Comparison of ENCODE assay signal across 33 cellular contexts in the genomic region with DNA sequence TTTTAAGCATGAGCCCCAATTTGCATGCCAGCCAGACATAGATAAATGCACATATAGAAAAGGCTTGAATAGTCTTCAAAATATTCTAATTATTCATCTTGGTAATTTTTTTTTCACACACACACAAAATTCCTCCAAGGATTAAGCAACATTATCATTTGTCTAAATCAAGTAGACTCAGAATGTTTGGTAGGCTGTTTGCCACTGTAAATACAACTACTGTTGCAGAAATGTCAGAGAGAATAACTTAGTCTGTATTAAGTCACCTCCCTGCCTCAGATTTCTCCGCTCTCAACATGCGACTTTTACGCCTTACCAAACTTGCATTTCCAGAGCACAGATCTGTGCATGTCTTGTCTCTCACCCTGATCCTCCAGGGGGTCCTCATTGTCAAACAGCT.
DNase-seq lines count a peak whose midpoint lies in the region; ATAC-seq and TF ChIP-seq lines count a peak whose summit lies in the region.
"Had no signal": no experiment of that assay in that cellular context is flagged by ENCODE, and none has a peak within 500 bp of the region (broad histone marks: within the 10 kb centered on the region; RNA-seq: fewer than 3 reads in every experiment).

No MANE protein-coding gene starts in this region.

- H3K4me3 ChIP-seq in SK-N-SH (ENCODE audit: low read depth in 2 of 2, low read length in 1 of 2) (no peak overlapping the region), retinal pigment epithelial cell (ENCODE audit: low read length) (no peak overlapping the region)
- H3K4me3 ChIP-seq: A549; BLaER1; BLaER1 treated with 17β-estradiol and CSF1 and Interleukin-3, amounts not matched to agents 10 nM and 100 nM had no signal

- no peaks in the 10 kb centered on the region for H3K27me3 ChIP-seq in SK-N-SH (ENCODE audit: insufficient read depth)
- H3K27me3 ChIP-seq: BE2C; BLaER1; BLaER1 treated with 17β-estradiol and CSF1 and Interleukin-3, amounts not matched to agents 10 nM and 100 nM had no signal

- no peaks in the 10 kb centered on the region for H3F3A ChIP-seq in SK-N-SH (replicated peaks; ENCODE audit: insufficient read depth)

- no peaks in the 10 kb centered on the region for H3K79me2 ChIP-seq in SK-N-SH (ENCODE audit: insufficient read depth)

- DNase-seq in SK-N-SH (no peak), astrocyte of the hippocampus (ENCODE audit: low read depth, low spot score) (peak; percentile 33), left lobe of liver (ENCODE audit: low spot score) (no peak), retinal pigment epithelial cell (ENCODE audit: low read depth) (peak; percentile 73), DMS 273 (lab: John Stamatoyannopoulos, UW; ENCODE audit: unreplicated experiment) (no peak), foreskin melanocyte (no peak), AG20443 (ENCODE audit: low spot score) (no peak)
- DNase-seq: 8988T; ACHN; AML-193; BE2C; C1 segment of cervical spinal cord; Caco-2; Calu3; CD4-positive, alpha-beta memory T cell; CD4-positive, alpha-beta T cell; CD4-positive, CD25-positive, alpha-beta regulatory T cell; CD8-positive, alpha-beta memory T cell; CD8-positive, alpha-beta T cell; COR-L47; DMS 273 treated with DMSO at 0.1 percent for 48 hours; DMS153; DMS53; DMS79; DMS79 treated with DMSO at 0.1 percent for 48 hours; DND-41; EL had no signal

- H3K4me1 ChIP-seq in SK-N-SH (ENCODE audit: control insufficient read depth in 1 of 2, insufficient read depth in 2 of 2, low read depth in 1 of 2, low read length in 1 of 2) = peaks cover 0 to 28% of the 10 kb centered on the region in 2 experiments; a peak in 2 of 4 replicates
- H3K4me1 ChIP-seq: A549; BLaER1; BLaER1 treated with 17β-estradiol and CSF1 and Interleukin-3, amounts not matched to agents 10 nM and 100 nM; Caco-2 had no signal

- TF ChIP-seq RAD21 in SK-N-SH (IDR thresholded peaks at IDR 0.05; ENCODE audit: low read length) = no peak

- H3K9me3 ChIP-seq in SK-N-SH = no peaks in the 10 kb centered on the region
- H3K9me3 ChIP-seq: A549, BE2C, BLaER1, Caco-2 had no signal

- H3K36me3 ChIP-seq in SK-N-SH (replicated peaks in 1 of 2; ENCODE audit: control insufficient read depth in 1 of 2, insufficient read depth in 2 of 2, low read length in 1 of 2) = no peaks in the 10 kb centered on the region
- H3K36me3 ChIP-seq: BE2C; BLaER1; BLaER1 treated with 17β-estradiol and CSF1 and Interleukin-3, amounts not matched to agents 10 nM and 100 nM had no signal

- no peak overlapping the region for H2AFZ ChIP-seq in SK-N-SH (ENCODE audit: low read depth)

- no peaks in the 10 kb centered on the region for H4K20me1 ChIP-seq in SK-N-SH (ENCODE audit: insufficient read depth)
- H4K20me1 ChIP-seq: BLaER1; BLaER1 treated with 17β-estradiol and CSF1 and Interleukin-3, amounts not matched to agents 10 nM and 100 nM had no signal

- H3K4me2 ChIP-seq in SK-N-SH = no peak overlapping the region
- H3K4me2 ChIP-seq: A549; BLaER1; BLaER1 treated with 17β-estradiol and CSF1 and Interleukin-3, amounts not matched to agents 10 nM and 100 nM had no signal

- TF ChIP-seq EP300 in SK-N-SH (IDR thresholded peaks at IDR 0.05; ENCODE audit: borderline replicate concordance in 1 of 2, low read depth in 1 of 2, low read length in 1 of 2) = no peak

- H3K9ac ChIP-seq in SK-N-SH = no peak overlapping the region
- H3K9ac ChIP-seq: BLaER1; BLaER1 treated with 17β-estradiol and CSF1 and Interleukin-3, amounts not matched to agents 10 nM and 100 nM had no signal

- WGBS in SK-N-SH (ENCODE audit: low lambda C conversion rate) = 90% methylated on average over 3 of the region's 3 CpGs

- H3K27ac ChIP-seq in SK-N-SH (ENCODE audit: low read depth in 2 of 2, low read length in 1 of 2) = peak overlapping the region in 1 of 2 experiments; percentile 96; a peak in 2 of 4 replicates
- H3K27ac ChIP-seq: 22Rv1; A549; BLaER1; BLaER1 treated with 17β-estradiol and CSF1 and Interleukin-3, amounts not matched to agents 10 nM and 100 nM; C4-2B had no signal

- H3K9me2 ChIP-seq in SK-N-SH = no peaks in the 10 kb centered on the region

- ATAC-seq in SK-N-SH treated with all-trans-retinoic acid at 6 μM for 48 hours (no peak), left lobe of liver (peak; percentile 66)
- ATAC-seq: A549; CD8-positive, alpha-beta T cell had no signal

- TF ChIP-seq CTCF in SK-N-SH (IDR thresholded peaks at IDR 0.05) (no peak), retinal pigment epithelial cell (conservative IDR thresholded peaks at IDR 0.05; ENCODE audit: low read depth, low read length) (no peak)

- CTCF ChIA-PET in SK-N-SH (lab: Yijun Ruan, JAX) = interaction anchor here (1.2 kb wide), 1 partner anchor 234 kb away, joined by 5 read pairs; no protein-coding TSS in a partner anchor

- POLR2A ChIA-PET in SK-N-SH (lab: Yijun Ruan, JAX) = no interaction called here

TF ChIP-seq in SK-N-SH treated with all-trans-retinoic acid at 6 μM for 48 hours, 23 proteins besides CTCF, POLR2A, EP300 and RAD21:
- TF ChIP-seq ZNF70 (CRISPR knock-in tag; IDR thresholded peaks at IDR 0.05) (no peak), TOX (CRISPR knock-in tag; IDR thresholded peaks at IDR 0.05; ENCODE audit: borderline replicate concordance) (no peak), PATZ1 (CRISPR knock-in tag; IDR thresholded peaks at IDR 0.05; ENCODE audit: borderline replicate concordance) (no peak), ISL1 (CRISPR knock-in tag; IDR thresholded peaks at IDR 0.05) (peak; percentile 37; the same call in 1 of the 2 replicates), ESRRG (CRISPR knock-in tag; IDR thresholded peaks at IDR 0.05) (no peak), ARNTL (CRISPR knock-in tag; IDR thresholded peaks at IDR 0.05; ENCODE audit: borderline replicate concordance, low read depth) (no peak)
- TF ChIP-seq, protein P1, sequence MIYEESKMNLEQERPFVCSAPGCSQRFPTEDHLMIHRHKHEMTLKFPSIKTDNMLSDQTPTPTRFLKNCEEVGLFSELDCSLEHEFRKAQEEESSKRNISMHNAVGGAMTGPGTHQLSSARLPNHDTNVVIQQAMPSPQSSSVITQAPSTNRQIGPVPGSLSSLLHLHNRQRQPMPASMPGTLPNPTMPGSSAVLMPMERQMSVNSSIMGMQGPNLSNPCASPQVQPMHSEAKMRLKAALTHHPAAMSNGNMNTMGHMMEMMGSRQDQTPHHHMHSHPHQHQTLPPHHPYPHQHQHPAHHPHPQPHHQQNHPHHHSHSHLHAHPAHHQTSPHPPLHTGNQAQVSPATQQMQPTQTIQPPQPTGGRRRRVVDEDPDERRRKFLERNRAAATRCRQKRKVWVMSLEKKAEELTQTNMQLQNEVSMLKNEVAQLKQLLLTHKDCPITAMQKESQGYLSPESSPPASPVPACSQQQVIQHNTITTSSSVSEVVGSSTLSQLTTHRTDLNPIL (CRISPR knock-in tag; IDR thresholded peaks at IDR 0.05; ENCODE audit: low read depth) = no peak
TF ChIP-seq in SK-N-SH treated with all-trans-retinoic acid at 6 μM for 48 hours: peak in this region for 1.

TF ChIP-seq in SK-N-SH, 30 proteins besides CTCF, POLR2A, EP300 and RAD21:
- TF ChIP-seq MXI1 (IDR thresholded peaks at IDR 0.05; ENCODE audit: low read depth, low read length) (no peak), EZH2phosphoT487 (IDR thresholded peaks at IDR 0.05; ENCODE audit: borderline replicate concordance, low read depth) (no peak), FOSL2 (IDR thresholded peaks at IDR 0.05; ENCODE audit: borderline replicate concordance, low read depth) (no peak), RXRA (IDR thresholded peaks at IDR 0.05; ENCODE audit: borderline replicate concordance, low read depth) (no peak), MAX (IDR thresholded peaks at IDR 0.05; ENCODE audit: low read depth) (no peak), SIN3A (IDR thresholded peaks at IDR 0.05; ENCODE audit: borderline replicate concordance, low read depth, low read length) (no peak), USF1 (IDR thresholded peaks at IDR 0.05; ENCODE audit: borderline replicate concordance, low read depth) (no peak)

Comparison
In these comparisons a context has a peak if more than half of its experiments do, and no peak if none do; other contexts are left out.
1. DNase-seq: peak in astrocyte of the hippocampus (single experiment) and retinal pigment epithelial cell (single experiment); none in SK-N-SH (single experiment), left lobe of liver (single experiment), DMS 273 (single experiment), foreskin melanocyte (single experiment) and AG20443 (single experiment).